ENCODE assay signal across 8 cellular contexts in the genomic region with DNA sequence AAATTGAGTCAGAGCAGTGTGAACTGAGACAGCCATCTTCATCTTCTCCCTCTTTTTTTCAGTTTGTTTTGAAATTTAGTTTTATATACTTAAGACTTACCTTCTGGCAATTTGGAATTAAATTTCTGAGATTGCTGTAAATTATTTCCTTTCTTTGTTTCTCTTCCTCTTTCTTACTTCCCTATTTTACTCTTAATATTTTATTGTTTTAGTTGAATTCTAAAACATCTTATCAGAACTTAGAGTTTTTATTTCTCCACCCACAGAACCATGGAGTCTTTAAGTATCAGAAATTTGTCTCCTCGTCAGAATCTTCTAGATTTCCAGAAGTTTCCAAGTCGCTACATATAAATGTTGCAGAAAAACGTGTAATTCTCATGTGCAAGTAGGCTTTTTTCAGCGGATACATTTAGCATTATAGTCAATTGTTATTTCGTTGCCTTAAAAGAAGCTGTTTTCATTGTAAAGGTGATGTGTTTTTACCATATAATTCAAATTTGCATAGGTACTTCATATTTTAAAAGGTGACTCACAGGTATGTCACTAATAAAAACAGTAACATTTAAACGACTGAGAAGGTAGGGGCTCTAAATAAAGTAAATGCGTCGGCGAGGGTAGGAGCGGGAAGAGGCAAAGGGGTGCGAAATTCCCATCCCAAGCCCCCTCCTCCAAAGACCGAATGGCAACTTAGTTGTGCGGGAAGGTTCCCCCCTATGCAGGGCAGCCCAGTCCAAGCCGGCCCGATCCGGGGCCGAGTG. TPM values are rescaled to one million over a fixed set of nuclear protein-coding genes. Genes with fewer than 3 reads are reported as not detected.
DNase-seq lines count a peak whose midpoint lies in the region; ATAC-seq and TF ChIP-seq lines count a peak whose summit lies in the region.

No MANE protein-coding gene starts in this region.

- H3K4me3 Mint-ChIP-seq in activated CD8-positive, alpha-beta memory T cell treated with anti-CD3 and anti-CD28 coated beads, Interleukin-2, amount 10 ng/mL, durations not matched to agents 7 days and 5 days: peak overlapping the region; percentile 91

- H3K27ac ChIP-seq in Panc1 (ENCODE audit: low read length): peak overlapping the region; percentile 89
- H3K27ac ChIP-seq in neutrophil: no peak overlapping the region

- CTCF ChIA-PET in activated CD8-positive, alpha-beta memory T cell treated with anti-CD3 and anti-CD28 coated beads, Interleukin-2, amount 10 ng/mL, durations not matched to agents 7 days and 5 days (lab: Charles Lee): no interaction called here
- CTCF ChIA-PET in Panc1 (lab: Charles Lee): no interaction called here

- DNase-seq in activated CD8-positive, alpha-beta memory T cell treated with anti-CD3 and anti-CD28 coated beads, Interleukin-2, amount 10 ng/mL, durations not matched to agents 7 days and 5 days: no peak
- DNase-seq in activated CD8-positive, alpha-beta memory T cell treated with anti-CD3 and anti-CD28 coated beads for 24 hours: no peak
- DNase-seq in Panc1 (ENCODE audit: low read depth, low spot score): no peak
- no peak for DNase-seq in epithelial cell of proximal tubule (ENCODE audit: low read depth)
- DNase-seq in COLO668 (lab: John Stamatoyannopoulos, UW; ENCODE audit: unreplicated experiment): no peak
- no peak for DNase-seq in stimulated activated CD4-positive, alpha-beta T cell treated with anti-CD3 and anti-CD28 coated beads, Interleukin-2, amount 100 ng/mL, for 48 hours

- H3K4me3 ChIP-seq in Panc1 (ENCODE audit: low read depth in 2 of 2, low read length in 2 of 2) (peak overlapping the region; percentile 76 to 90), epithelial cell of proximal tubule (ENCODE audit: low read depth, low read length) (peak overlapping the region; percentile 97), neutrophil (ENCODE audit: low read depth in 1 of 2, low read length in 1 of 2) (peak overlapping the region; percentile 57 to 67)

- ATAC-seq in activated CD8-positive, alpha-beta memory T cell treated with anti-CD3 and anti-CD28 coated beads, Interleukin-2, amount 10 ng/mL, durations not matched to agents 7 days and 5 days: no peak
- ATAC-seq in Panc1: peak; percentile 66
- no peak for ATAC-seq in esophagus mucosa

- H3K27me3 ChIP-seq in Panc1 (ENCODE audit: control insufficient read depth, insufficient read depth, low read length) (no peaks in the 10 kb centered on the region; the same call in 1 of the 2 replicates), neutrophil (peaks cover 100% of the 10 kb centered on the region)

- peaks cover 20% of the 10 kb centered on the region for H3K4me1 ChIP-seq in Panc1 (ENCODE audit: control insufficient read depth, insufficient read depth, low read length)
- peaks cover 10 to 14% of the 10 kb centered on the region in 2 experiments for H3K4me1 ChIP-seq in neutrophil (ENCODE audit: control insufficient read depth in 1 of 2, insufficient read depth in 1 of 2, low read depth in 1 of 2, low read length in 1 of 2)

- peaks cover 21% of the 10 kb centered on the region for H3K4me1 Mint-ChIP-seq in activated CD8-positive, alpha-beta memory T cell treated with anti-CD3 and anti-CD28 coated beads, Interleukin-2, amount 10 ng/mL, durations not matched to agents 7 days and 5 days

- no peaks in the 10 kb centered on the region for H3K9me3 ChIP-seq in Panc1 (ENCODE audit: control insufficient read depth, insufficient read depth, low read depth, low read length)
- no peaks in the 10 kb centered on the region for H3K9me3 ChIP-seq in neutrophil

- no peaks in the 10 kb centered on the region for H3K9me3 Mint-ChIP-seq in activated CD8-positive, alpha-beta memory T cell treated with anti-CD3 and anti-CD28 coated beads, Interleukin-2, amount 10 ng/mL, durations not matched to agents 7 days and 5 days (ENCODE audit: low read depth)

- intact Hi-C loops in Panc1 (cut with micrococcal nuclease; ENCODE audit: unreplicated experiment): no loop called here

- peaks cover 4% of the 10 kb centered on the region for H3K36me3 Mint-ChIP-seq in activated CD8-positive, alpha-beta memory T cell treated with anti-CD3 and anti-CD28 coated beads, Interleukin-2, amount 10 ng/mL, durations not matched to agents 7 days and 5 days

- H3K27ac Mint-ChIP-seq in activated CD8-positive, alpha-beta memory T cell treated with anti-CD3 and anti-CD28 coated beads, Interleukin-2, amount 10 ng/mL, durations not matched to agents 7 days and 5 days: no peak overlapping the region

- TSS peak; percentile 74 for BruUV-seq in Panc1 (replicated peaks; lab: Mats Ljungman, UMichigan)

- in situ Hi-C loops in Panc1 (cut with HindIII; ENCODE audit: low pct_unique_long_range_greater_than_20kb, low sequenced_read_pairs): no loop called here

- peaks cover 53% of the 10 kb centered on the region for H3K27me3 Mint-ChIP-seq in activated CD8-positive, alpha-beta memory T cell treated with anti-CD3 and anti-CD28 coated beads, Interleukin-2, amount 10 ng/mL, durations not matched to agents 7 days and 5 days

- POLR2A ChIA-PET in Panc1 (lab: Charles Lee): no interaction called here

- TF ChIP-seq CTCF in Panc1 (IDR thresholded peaks at IDR 0.05): no peak
- TF ChIP-seq CTCF in epithelial cell of proximal tubule (conservative IDR thresholded peaks at IDR 0.05; ENCODE audit: low read depth, low read length): no peak
- TF ChIP-seq CTCF in neutrophil (IDR thresholded peaks at IDR 0.05): no peak

- H3K36me3 ChIP-seq in Panc1 (ENCODE audit: control insufficient read depth, insufficient read depth, low read length) (no peaks in the 10 kb centered on the region), neutrophil (no peaks in the 10 kb centered on the region)

RNA-seq across cellular contexts. Expression of gene MYO6, which starts 0.9 kb away (rescaled TPM):
- total RNA-seq in activated CD8-positive, alpha-beta memory T cell treated with anti-CD3 and anti-CD28 coated beads, Interleukin-2, amount 10 ng/mL, durations not matched to agents 7 days and 5 days: 1 to 10 TPM; 6.3 to 7.6 TPM
- total RNA-seq in Panc1 (2021; ENCODE audit: unreplicated experiment) (52.3 TPM), epithelial cell of proximal tubule (23.4 and 50.7 TPM in 2 replicates), esophagus mucosa (37.4 TPM)
- 51.7 TPM for polyA plus RNA-seq in Panc1 (2012; ENCODE audit: insufficient read length)
